Comparison of ENCODE assay signal across 8 cellular contexts in genomic region chrX:1246816-1247215, GRCh38. TPM values are rescaled to one million over a fixed set of nuclear protein-coding genes. Genes with fewer than 3 reads are reported as not detected.
DNase-seq lines count a peak whose midpoint lies in the region; ATAC-seq and TF ChIP-seq lines count a peak whose summit lies in the region.

No MANE protein-coding gene starts in this region.

- DNase-seq in GM04504 (ENCODE audit: low read depth), result peak; percentile 20
- no peak for DNase-seq in RWPE2 (ENCODE audit: low spot score)
- no peak for DNase-seq in foreskin keratinocyte
- DNase-seq in pons (ENCODE audit: low spot score), result peak; percentile 25
- DNase-seq in upper lobe of right lung, result peak; percentile 83

- H3K9me3 ChIP-seq in RWPE2 (ENCODE audit: severe bottlenecking) (peaks cover 9% of the 10 kb centered on the region), upper lobe of right lung (no peaks in the 10 kb centered on the region)

- peak; percentile 38 for ATAC-seq in HG03095 (IDR thresholded peaks at IDR 0.05; ENCODE audit: unreplicated experiment)
- peak; percentile 38; the same call in 1 of the 3 replicates for ATAC-seq in RWPE2 (ENCODE audit: low read depth)
- peak; percentile 45 for ATAC-seq in activated T-helper 17 cell treated with anti-CD3 and anti-CD28 coated beads, Interleukin-2, amount 50 U/mL, for 72 hours (replicated peaks)
- ATAC-seq in foreskin keratinocyte, result no peak
- ATAC-seq in upper lobe of right lung, result peak; percentile 84
- ATAC-seq in GM18520 (IDR thresholded peaks at IDR 0.05; ENCODE audit: unreplicated experiment), result no peak

- TF ChIP-seq CTCF in RWPE2 (IDR thresholded peaks at IDR 0.05; ENCODE audit: poor library complexity, severe bottlenecking) (peak; percentile 88), foreskin keratinocyte (conservative IDR thresholded peaks at IDR 0.05) (peak; percentile 71), upper lobe of right lung (IDR thresholded peaks at IDR 0.05) (peak; percentile 85)

- H3K27ac ChIP-seq in RWPE2 (ENCODE audit: poor library complexity, severe bottlenecking) (no peak overlapping the region), foreskin keratinocyte (no peak overlapping the region), upper lobe of right lung (no peak overlapping the region)

- H3K27me3 ChIP-seq in RWPE2 (ENCODE audit: insufficient read depth, poor library complexity, severe bottlenecking), result no peaks in the 10 kb centered on the region
- H3K27me3 ChIP-seq in foreskin keratinocyte, result no peaks in the 10 kb centered on the region
- H3K27me3 ChIP-seq in upper lobe of right lung, result no peaks in the 10 kb centered on the region

- H3K36me3 ChIP-seq in RWPE2 (ENCODE audit: low read depth) (no peaks in the 10 kb centered on the region), upper lobe of right lung (no peaks in the 10 kb centered on the region)

- no peaks in the 10 kb centered on the region for H3K4me1 ChIP-seq in RWPE2 (ENCODE audit: insufficient read depth, poor library complexity, severe bottlenecking)
- no peaks in the 10 kb centered on the region for H3K4me1 ChIP-seq in foreskin keratinocyte
- peaks cover 14% of the 10 kb centered on the region for H3K4me1 ChIP-seq in upper lobe of right lung

- H3K9me3 Mint-ChIP-seq in activated T-helper 17 cell treated with anti-CD3 and anti-CD28 coated beads, Interleukin-2, amount 50 U/mL, for 72 hours, result no peaks in the 10 kb centered on the region

- H3K27ac Mint-ChIP-seq in activated T-helper 17 cell treated with anti-CD3 and anti-CD28 coated beads, Interleukin-2, amount 50 U/mL, for 72 hours, result no peak overlapping the region

- H3K4me3 Mint-ChIP-seq in activated T-helper 17 cell treated with anti-CD3 and anti-CD28 coated beads, Interleukin-2, amount 50 U/mL, for 72 hours, result peak overlapping the region; percentile 26

- H3K4me1 Mint-ChIP-seq in activated T-helper 17 cell treated with anti-CD3 and anti-CD28 coated beads, Interleukin-2, amount 50 U/mL, for 72 hours, result no peaks in the 10 kb centered on the region

- H3K36me3 Mint-ChIP-seq in activated T-helper 17 cell treated with anti-CD3 and anti-CD28 coated beads, Interleukin-2, amount 50 U/mL, for 72 hours (ENCODE audit: low read depth), result no peaks in the 10 kb centered on the region

- H3K27me3 Mint-ChIP-seq in activated T-helper 17 cell treated with anti-CD3 and anti-CD28 coated beads, Interleukin-2, amount 50 U/mL, for 72 hours, result peaks cover 4% of the 10 kb centered on the region

- H3K4me3 ChIP-seq in RWPE2 (ENCODE audit: severe bottlenecking) (no peak overlapping the region), upper lobe of right lung (no peak overlapping the region)

- intact Hi-C loops in upper lobe of right lung (cut with DNase I), result no loop called here

RNA-seq across cellular contexts. Expression of gene CSF2RA, which starts 21.8 kb away (rescaled TPM):
- under 1 TPM; 0.13 to 0.34 TPM for total RNA-seq in activated T-helper 17 cell treated with anti-CD3 and anti-CD28 coated beads, Interleukin-2, amount 50 U/mL, for 72 hours
- total RNA-seq in foreskin keratinocyte, result 0.10 TPM in 1 of 2 replicates, not detected in the other
- polyA plus RNA-seq in foreskin keratinocyte, result not detected in 2 replicates
- total RNA-seq in upper lobe of right lung, result 34.0 TPM

RNA-seq across cellular contexts. Expression of gene CRLF2, which starts 34.4 kb away (rescaled TPM):
- 1 to 10 TPM in 1 of 2 donors, under 1 TPM in 1; 0.63 to 1.4 TPM for total RNA-seq in activated T-helper 17 cell treated with anti-CD3 and anti-CD28 coated beads, Interleukin-2, amount 50 U/mL, for 72 hours
- total RNA-seq in foreskin keratinocyte (not detected in 2 replicates), upper lobe of right lung (1.2 TPM)
- polyA plus RNA-seq in foreskin keratinocyte, result not detected in 2 replicates

Comparison
In these comparisons a context has a peak if more than half of its experiments do, and no peak if none do; other contexts are left out.
1. DNase-seq: peak in GM04504 (single experiment), pons (single experiment) and upper lobe of right lung (single experiment); none in RWPE2 (single experiment) and foreskin keratinocyte (0 of 2).
2. ATAC-seq: peak in HG03095 (single experiment), RWPE2 (single experiment), activated T-helper 17 cell treated with anti-CD3 and anti-CD28 coated beads, Interleukin-2, amount 50 U/mL, for 72 hours (single experiment) and upper lobe of right lung (single experiment); none in foreskin keratinocyte (single experiment) and GM18520 (single experiment).
3. RNA of gene CSF2RA, which starts 21.8 kb away (total RNA-seq): 34.0 TPM in upper lobe of right lung (single experiment); 0.13 to 0.34 TPM in activated T-helper 17 cell treated with anti-CD3 and anti-CD28 coated beads, Interleukin-2, amount 50 U/mL, for 72 hours and 0.10 TPM in foreskin keratinocyte; every median in the first group is over 10 times any median in the second.
4. Peak in every context shown above with its lines, with median percentiles within 50 percentile points of each other: CTCF ChIP-seq.